Comparison of ENCODE assay signal across 8 cellular contexts in the genomic region with DNA sequence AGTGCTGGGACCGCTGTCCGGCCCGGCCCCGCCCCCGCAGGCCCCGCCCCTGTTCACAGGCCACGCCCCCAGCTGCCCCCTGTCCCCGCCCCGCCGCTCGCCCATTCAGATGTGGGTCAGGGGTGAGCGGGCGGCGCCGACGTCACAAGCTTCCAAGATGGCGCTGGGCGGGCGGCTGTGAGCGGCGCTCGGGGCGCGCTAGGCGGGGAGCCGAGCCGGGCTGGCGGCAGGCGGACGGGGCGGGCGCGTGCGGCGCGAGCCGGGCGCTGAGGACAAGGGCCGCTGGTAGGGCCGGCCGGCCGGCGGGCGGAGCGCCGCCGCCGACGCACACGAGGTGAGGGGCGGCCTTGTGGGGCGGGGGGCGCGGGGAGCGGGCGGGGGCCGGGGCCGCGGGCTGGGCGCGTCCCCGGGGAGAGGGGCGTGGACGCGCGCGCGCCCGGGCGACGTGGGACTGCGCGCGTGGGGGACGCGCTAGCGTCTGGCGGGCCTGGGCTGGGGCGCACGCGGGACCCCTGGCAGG. TPM values are rescaled to one million over a fixed set of nuclear protein-coding genes. Genes with fewer than 3 reads are reported as not detected.
DNase-seq lines count a peak whose midpoint lies in the region; ATAC-seq and TF ChIP-seq lines count a peak whose summit lies in the region.
"Not testable (repeated sequence)": the region's sequence is repeated elsewhere in the genome, so short reads cannot be mapped to it uniquely, and the experiment has no call there.

A gene with protein sequence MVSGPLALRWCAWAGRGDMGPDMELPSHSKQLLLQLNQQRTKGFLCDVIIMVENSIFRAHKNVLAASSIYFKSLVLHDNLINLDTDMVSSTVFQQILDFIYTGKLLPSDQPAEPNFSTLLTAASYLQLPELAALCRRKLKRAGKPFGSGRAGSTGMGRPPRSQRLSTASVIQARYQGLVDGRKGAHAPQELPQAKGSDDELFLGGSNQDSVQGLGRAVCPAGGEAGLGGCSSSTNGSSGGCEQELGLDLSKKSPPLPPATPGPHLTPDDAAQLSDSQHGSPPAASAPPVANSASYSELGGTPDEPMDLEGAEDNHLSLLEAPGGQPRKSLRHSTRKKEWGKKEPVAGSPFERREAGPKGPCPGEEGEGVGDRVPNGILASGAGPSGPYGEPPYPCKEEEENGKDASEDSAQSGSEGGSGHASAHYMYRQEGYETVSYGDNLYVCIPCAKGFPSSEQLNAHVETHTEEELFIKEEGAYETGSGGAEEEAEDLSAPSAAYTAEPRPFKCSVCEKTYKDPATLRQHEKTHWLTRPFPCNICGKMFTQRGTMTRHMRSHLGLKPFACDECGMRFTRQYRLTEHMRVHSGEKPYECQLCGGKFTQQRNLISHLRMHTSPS (plus strand): TSS at position 145 of the 520 bp plus-strand sequence. CDS start 25,461 bp downstream, outside the sequence.

- H3K4me1 ChIP-seq in prostate gland (replicated peaks), result not testable (repeated sequence)

- POLR2A ChIA-PET in activated CD4-positive, alpha-beta T cell treated with anti-CD3 and anti-CD28 coated beads, Interleukin-2, amount 10 ng/mL, durations not matched to agents 7 days and 5 days (lab: Charles Lee), result not testable (repeated sequence)

- not testable (repeated sequence) for TF ChIP-seq POLR2A in prostate gland (IDR thresholded peaks at IDR 0.05)

- peak within 1 kb of the TSS; percentile 40 for H3K4me3 ChIP-seq in AG09309 (ENCODE audit: control insufficient read depth, low read depth, low read length)
- peak within 1 kb of the TSS; percentile 54 for H3K4me3 ChIP-seq in choroid plexus epithelial cell (ENCODE audit: low read depth, low read length)
- peak within 1 kb of the TSS; percentile 29 to 34 for H3K4me3 ChIP-seq in prostate gland

- CTCF ChIA-PET in activated CD4-positive, alpha-beta T cell treated with anti-CD3 and anti-CD28 coated beads, Interleukin-2, amount 10 ng/mL, durations not matched to agents 7 days and 5 days (lab: Charles Lee), result not testable (repeated sequence)

- TF ChIP-seq CTCF in AG09309 (IDR thresholded peaks at IDR 0.05; ENCODE audit: control insufficient read depth, insufficient read depth, low read depth, low read length, missing control alignments); choroid plexus epithelial cell (conservative IDR thresholded peaks at IDR 0.05; ENCODE audit: low read depth, low read length); prostate gland (IDR thresholded peaks at IDR 0.05): not testable (repeated sequence)

- H3K9me3 Mint-ChIP-seq in activated CD4-positive, alpha-beta T cell treated with anti-CD3 and anti-CD28 coated beads, Interleukin-2, amount 10 ng/mL, durations not matched to agents 7 days and 5 days; immature natural killer cell: not testable (repeated sequence)

- H3K27ac Mint-ChIP-seq in activated CD4-positive, alpha-beta T cell treated with anti-CD3 and anti-CD28 coated beads, Interleukin-2, amount 10 ng/mL, durations not matched to agents 7 days and 5 days; immature natural killer cell: not testable (repeated sequence)

- not testable (repeated sequence) for H3K9me3 ChIP-seq in prostate gland

- no CpG with 5 or more reads among the region's 81 CpGs for WGBS in prostate gland

- ATAC-seq in GM19324 (IDR thresholded peaks at IDR 0.05; ENCODE audit: low FRiP score, unreplicated experiment) (peak; percentile 73), HG02623 (IDR thresholded peaks at IDR 0.05; ENCODE audit: unreplicated experiment) (peak; percentile 68), HG03571 (IDR thresholded peaks at IDR 0.05; ENCODE audit: unreplicated experiment) (peak; percentile 76)

- H3K27me3 Mint-ChIP-seq in activated CD4-positive, alpha-beta T cell treated with anti-CD3 and anti-CD28 coated beads, Interleukin-2, amount 10 ng/mL, durations not matched to agents 7 days and 5 days; immature natural killer cell (ENCODE audit: low read depth in 3 of 3): not testable (repeated sequence)

- H3K36me3 ChIP-seq in prostate gland, result not testable (repeated sequence)

- H3K27me3 ChIP-seq in prostate gland (replicated peaks; ENCODE audit: insufficient read depth), result not testable (repeated sequence)

- peak within 1 kb of the TSS; percentile 59 for H3K4me3 Mint-ChIP-seq in activated CD4-positive, alpha-beta T cell treated with anti-CD3 and anti-CD28 coated beads, Interleukin-2, amount 10 ng/mL, durations not matched to agents 7 days and 5 days
- peak within 1 kb of the TSS in 3 of 5 donors; percentile 43 to 62 (median 52) for H3K4me3 Mint-ChIP-seq in immature natural killer cell

- intact Hi-C loops in prostate gland (cut with DNase I), result not testable (repeated sequence)

- not testable (repeated sequence) for H3K4me1 Mint-ChIP-seq in activated CD4-positive, alpha-beta T cell treated with anti-CD3 and anti-CD28 coated beads, Interleukin-2, amount 10 ng/mL, durations not matched to agents 7 days and 5 days; immature natural killer cell

- H3K36me3 Mint-ChIP-seq in activated CD4-positive, alpha-beta T cell treated with anti-CD3 and anti-CD28 coated beads, Interleukin-2, amount 10 ng/mL, durations not matched to agents 7 days and 5 days (ENCODE audit: low read depth); immature natural killer cell: not testable (repeated sequence)

- H3K27ac ChIP-seq in prostate gland, result not testable (repeated sequence)

- DNase-seq in AG09309 (ENCODE audit: low read depth); choroid plexus epithelial cell (ENCODE audit: low read depth); prostate gland (ENCODE audit: low spot score): not testable (repeated sequence)
- peak; percentile 5 for DNase-seq in activated CD4-positive, alpha-beta T cell treated with anti-CD3 and anti-CD28 coated beads, Interleukin-2, amount 10 ng/mL, durations not matched to agents 7 days and 5 days
- peak; percentile 40 to 61 (median 57) for DNase-seq in immature natural killer cell

RNA-seq across cellular contexts. Expression of the gene that starts here (rescaled TPM):
- total RNA-seq in activated CD4-positive, alpha-beta T cell treated with anti-CD3 and anti-CD28 coated beads, Interleukin-2, amount 10 ng/mL, durations not matched to agents 7 days and 5 days, result 1 to 10 TPM; 5.1 to 5.5 TPM
- polyA plus RNA-seq in immature natural killer cell, result under 1 TPM in 2 of 3 donors, not detected in 1; 0.36 to 0.41 TPM
- total RNA-seq in prostate gland, result 10 to 100 TPM in 1 of 2 donors, 1 to 10 TPM in 1; 2.3 to 16.8 TPM

Comparison
In these comparisons a context has a peak if more than half of its experiments do, and no peak if none do; other contexts are left out.
1. Peak in DNase-seq in immature natural killer cell; RNA of the gene not detected or under 1 TPM.